ENCODE assay signal across 14 cellular contexts in genomic region chr3:139541156-139541897, GRCh38. TPM values are rescaled to one million over a fixed set of nuclear protein-coding genes. Genes with fewer than 3 reads are reported as not detected.
DNase-seq lines count a peak whose midpoint lies in the region; ATAC-seq and TF ChIP-seq lines count a peak whose summit lies in the region.
"Had no signal": no experiment of that assay in that cellular context is flagged by ENCODE, and none has a peak within 500 bp of the region (broad histone marks: within the 10 kb centered on the region; RNA-seq: fewer than 3 reads in every experiment).

No MANE protein-coding gene starts in this region.

- no peaks in the 10 kb centered on the region for H3K9me3 Mint-ChIP-seq in nephron
- H3K9me3 Mint-ChIP-seq: activated T-cell treated with anti-CD3 and anti-CD28 coated beads, Interleukin-2, amount 50 U/mL, for 24 hours had no signal

- H3K4me3 Mint-ChIP-seq in nephron, result peak overlapping the region; percentile 88 to 91 (median 90)
- H3K4me3 Mint-ChIP-seq: activated T-cell treated with anti-CD3 and anti-CD28 coated beads, Interleukin-2, amount 50 U/mL, for 24 hours had no signal

- H3K27me3 Mint-ChIP-seq in nephron (ENCODE audit: low read depth), result no peaks in the 10 kb centered on the region

- H3K9me3 ChIP-seq in BE2C, result no peaks in the 10 kb centered on the region
- H3K9me3 ChIP-seq in HUES6 (ENCODE audit: control insufficient read depth, insufficient read depth, low read depth, low read length), result no peaks in the 10 kb centered on the region; the same call in 1 of the 2 replicates
- no peaks in the 10 kb centered on the region for H3K9me3 ChIP-seq in aorta (ENCODE audit: control insufficient read depth, low read length)
- H3K9me3 ChIP-seq in mucosa of descending colon, result no peaks in the 10 kb centered on the region
- H3K9me3 ChIP-seq: upper lobe of right lung had no signal

- H3K4me1 ChIP-seq in BE2C (peaks cover 31% of the 10 kb centered on the region), HUES6 (ENCODE audit: control insufficient read depth, insufficient read depth, low read length) (peaks cover 48% of the 10 kb centered on the region), aorta (ENCODE audit: control insufficient read depth in 1 of 2, insufficient read depth in 2 of 2, low read length in 2 of 2) (no peaks in the 10 kb centered on the region), mucosa of descending colon (ENCODE audit: low read depth) (peaks cover 4% of the 10 kb centered on the region)

- peaks cover 53% of the 10 kb centered on the region for H3K4me1 Mint-ChIP-seq in nephron

- H3K4me3 ChIP-seq in BE2C (ENCODE audit: low read depth, low read length) (peak overlapping the region; percentile 70), HUES6 (ENCODE audit: low read depth, low read length) (peak overlapping the region; percentile 81; the same call in 1 of the 2 replicates), aorta (ENCODE audit: low read length in 2 of 2) (no peak overlapping the region), mucosa of descending colon (no peak overlapping the region)
- H3K4me3 ChIP-seq: GM12878, upper lobe of right lung had no signal

- intact Hi-C loops in aorta (cut with DNase I), result no loop called here
- intact Hi-C loops in mucosa of descending colon (cut with DNase I, micrococcal nuclease), result no loop called here

- no peaks in the 10 kb centered on the region for H3K27me3 ChIP-seq in BE2C
- H3K27me3 ChIP-seq in HUES6 (ENCODE audit: control insufficient read depth, insufficient read depth, low read length), result peaks cover 18% of the 10 kb centered on the region; the same call in 1 of the 2 replicates
- H3K27me3 ChIP-seq in aorta (ENCODE audit: control insufficient read depth in 1 of 2, insufficient read depth in 2 of 2, low read length in 1 of 2), result no peaks in the 10 kb centered on the region
- H3K27me3 ChIP-seq: upper lobe of right lung had no signal

- H3K9ac ChIP-seq in HUES6 (ENCODE audit: low read length), result peak overlapping the region; percentile 89

- H3K36me3 ChIP-seq in BE2C (peaks cover 12% of the 10 kb centered on the region), HUES6 (ENCODE audit: control insufficient read depth, insufficient read depth, low read length) (peaks cover 10% of the 10 kb centered on the region; the same call in 1 of the 2 replicates), aorta (ENCODE audit: control insufficient read depth in 1 of 2, insufficient read depth in 2 of 2, low read length in 1 of 2) (no peaks in the 10 kb centered on the region), mucosa of descending colon (ENCODE audit: low read depth) (no peaks in the 10 kb centered on the region)
- H3K36me3 ChIP-seq: upper lobe of right lung had no signal

- peak overlapping the region; percentile 95 to 99 (median 95) for H3K27ac Mint-ChIP-seq in nephron
- H3K27ac Mint-ChIP-seq: activated T-cell treated with anti-CD3 and anti-CD28 coated beads, Interleukin-2, amount 50 U/mL, for 24 hours had no signal

- H3K27ac ChIP-seq in HUES6 (ENCODE audit: low read depth, low read length) (no peak overlapping the region), caudate nucleus (ENCODE audit: low read depth, low read length) (peak overlapping the region; percentile 50), aorta (ENCODE audit: low read depth in 1 of 2, low read length in 2 of 2) (no peak overlapping the region)
- H3K27ac ChIP-seq: upper lobe of right lung had no signal

- H3K36me3 Mint-ChIP-seq in nephron (ENCODE audit: low read depth), result peaks cover 26% of the 10 kb centered on the region

- 92 to 94% methylated on average over 5 of the region's 5 CpGs for WGBS in aorta, 2 donors

- ATAC-seq in aorta (ENCODE audit: low FRiP score) (no peak), mucosa of descending colon (no peak)
- ATAC-seq: upper lobe of right lung had no signal

- TF ChIP-seq CTCF in BE2C (IDR thresholded peaks at IDR 0.05; ENCODE audit: low read depth, low read length) (no peak), nephron (IDR thresholded peaks at IDR 0.05; ENCODE audit: unreplicated experiment in 3 of 3) (no peak), mucosa of descending colon (IDR thresholded peaks at IDR 0.05) (no peak)

- DNase-seq in BE2C (no peak), caudate nucleus (lab: John Stamatoyannopoulos, UW) (peak in 56 of 61 donors; percentile 8 to 87 (median 63)), aorta (no peak), mucosa of descending colon (no peak), dedifferentiated amniotic fluid mesenchymal stem cell (ENCODE audit: extremely low spot score) (no peak), NCI-H748 treated with DMSO at 0.1 percent for 48 hours (lab: John Stamatoyannopoulos, UW) (no peak)
- DNase-seq: activated CD4-positive, alpha-beta T cell treated with anti-CD3 and anti-CD28 coated beads for 4 hours; activated T-cell treated with anti-CD3 and anti-CD28 coated beads, Interleukin-2, amount 50 U/mL, for 24 hours; stimulated activated CD4-positive, alpha-beta T cell treated with anti-CD3 and anti-CD28 coated beads, Interleukin-2, amount 100 ng/mL, for 48 hours; T-helper 2 cell; upper lobe of right lung had no signal

RNA-seq across cellular contexts. Expression of gene RBP1, which starts 1.8 kb away (rescaled TPM):
- 736 TPM for polyA plus RNA-seq in BE2C (2012; ENCODE audit: insufficient read depth, insufficient read length, low read depth)
- 10 to 100 TPM; 26.8 to 31.0 TPM for total RNA-seq in aorta
- polyA plus RNA-seq in aorta, result 10 to 100 TPM; 31.9 to 60.4 TPM
- 10 to 100 TPM in 1 of 3 donors, 1 to 10 TPM in 2; 4.6 to 15.3 (median 5.0) TPM for total RNA-seq in mucosa of descending colon

Comparison
In these comparisons a context has a peak if more than half of its experiments do, and no peak if none do; other contexts are left out.
1. DNase-seq: peak in caudate nucleus (56 of 61); none in BE2C (single experiment), aorta (0 of 2), mucosa of descending colon (0 of 3), dedifferentiated amniotic fluid mesenchymal stem cell (single experiment) and NCI-H748 treated with DMSO at 0.1 percent for 48 hours (single experiment).
2. H3K4me3 ChIP-seq: peak in BE2C (single experiment) and HUES6 (single experiment); none in aorta (0 of 2) and mucosa of descending colon (single experiment).